ENCODE assay signal across 30 cellular contexts in the genomic region with DNA sequence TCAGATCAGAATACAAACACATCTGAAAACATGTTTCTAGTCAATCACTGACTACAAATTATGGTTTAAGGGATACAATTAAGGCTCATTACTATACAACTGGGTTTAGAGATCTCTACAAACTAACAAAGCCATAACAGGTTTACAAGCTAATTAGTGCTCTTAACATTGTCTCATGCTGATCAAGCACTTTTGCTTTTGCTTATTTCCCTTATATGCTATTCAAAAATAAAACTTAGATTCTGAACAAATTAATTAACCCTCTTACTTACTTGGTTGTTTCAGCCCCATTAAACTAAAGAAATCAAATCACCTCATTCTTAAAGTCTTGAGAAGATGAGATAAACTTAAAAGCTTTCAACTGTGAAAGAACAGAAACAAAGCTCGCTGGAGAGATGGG.
"Had no signal": no experiment of that assay in that cellular context is flagged by ENCODE, and none has a peak within 500 bp of the region (broad histone marks: within the 10 kb centered on the region; RNA-seq: fewer than 3 reads in every experiment).

No MANE protein-coding gene starts in this region.

- DNase-seq: activated B cell treated with CpG ODN at 0.5 μM for 24 hours; activated CD4-positive, alpha-beta memory T cell treated with anti-CD3 and anti-CD28 coated beads, Interleukin-2, amount 10 ng/mL, durations not matched to agents 7 days and 5 days; activated CD4-positive, alpha-beta T cell treated with anti-CD3 and anti-CD28 coated beads for 4 hours; activated CD4-positive, CD25-positive, alpha-beta regulatory T cell treated with anti-CD3 and anti-CD28 coated beads, Interleukin-2, amount 50 U/mL, for 72 hours; activated CD8-positive, alpha-beta memory T cell treated with anti-CD3 and anti-CD28 coated beads for 24 hours; activated CD8-positive, alpha-beta memory T cell treated with anti-CD3 and anti-CD28 coated beads, Interleukin-2, amount 10 ng/mL, durations not matched to agents 7 days and 5 days; activated CD8-positive, alpha-beta memory T cell treated with anti-CD3 and anti-CD28 coated beads, Interleukin-2, amount 50 U/mL, for 48 hours; activated effector memory CD4-positive, alpha-beta T cell treated with Interleukin-2 at 50 U/mL for 16 hours; activated naive CD4-positive, alpha-beta T cell treated with anti-CD3 and anti-CD28 coated beads, Interleukin-2, amount 10 ng/mL, durations not matched to agents 7 days and 5 days; activated naive CD8-positive, alpha-beta T cell treated with anti-CD3 and anti-CD28 coated beads, Interleukin-2, amount 50 U/mL, for 24 hours; activated T-cell treated with anti-CD3 and anti-CD28 coated beads, Interleukin-2, amount 50 U/mL, for 48 hours; anterior cingulate cortex; caudate nucleus; cerebellar nuclear complex; NCI-H1092 treated with DMSO at 0.1 percent for 48 hours; NCI-H1694 treated with DMSO at 0.1 percent for 48 hours; NCI-H2029; NCI-H2171 treated with DMSO at 0.1 percent for 48 hours; NCI-H2227 treated with DMSO at 0.1 percent for 48 hours; NCI-H446; NCI-H524; Right ventricle myocardium superior; SW 1271; T-helper 1 cell; T-helper 2 cell; T-helper 9 cell had no signal

- H3K27me3 Mint-ChIP-seq: activated B cell treated with CpG ODN at 0.5 μM for 24 hours; activated CD4-positive, alpha-beta memory T cell treated with anti-CD3 and anti-CD28 coated beads, Interleukin-2, amount 10 ng/mL, durations not matched to agents 7 days and 5 days; activated CD8-positive, alpha-beta memory T cell treated with anti-CD3 and anti-CD28 coated beads, Interleukin-2, amount 10 ng/mL, durations not matched to agents 7 days and 5 days; activated naive CD4-positive, alpha-beta T cell treated with anti-CD3 and anti-CD28 coated beads, Interleukin-2, amount 10 ng/mL, durations not matched to agents 7 days and 5 days; activated naive CD8-positive, alpha-beta T cell; activated naive CD8-positive, alpha-beta T cell treated with anti-CD3 and anti-CD28 coated beads, Interleukin-2, amount 50 U/mL, for 24 hours; brain had no signal

- H3K27ac Mint-ChIP-seq: activated B cell treated with CpG ODN at 0.5 μM for 24 hours; activated CD4-positive, alpha-beta memory T cell treated with anti-CD3 and anti-CD28 coated beads, Interleukin-2, amount 10 ng/mL, durations not matched to agents 7 days and 5 days; activated CD8-positive, alpha-beta memory T cell treated with anti-CD3 and anti-CD28 coated beads, Interleukin-2, amount 10 ng/mL, durations not matched to agents 7 days and 5 days; activated naive CD4-positive, alpha-beta T cell treated with anti-CD3 and anti-CD28 coated beads, Interleukin-2, amount 10 ng/mL, durations not matched to agents 7 days and 5 days; activated naive CD8-positive, alpha-beta T cell; activated naive CD8-positive, alpha-beta T cell treated with anti-CD3 and anti-CD28 coated beads, Interleukin-2, amount 50 U/mL, for 24 hours; brain had no signal

- H3K4me3 Mint-ChIP-seq: activated B cell treated with CpG ODN at 0.5 μM for 24 hours; activated CD4-positive, alpha-beta memory T cell treated with anti-CD3 and anti-CD28 coated beads, Interleukin-2, amount 10 ng/mL, durations not matched to agents 7 days and 5 days; activated CD8-positive, alpha-beta memory T cell treated with anti-CD3 and anti-CD28 coated beads, Interleukin-2, amount 10 ng/mL, durations not matched to agents 7 days and 5 days; activated naive CD4-positive, alpha-beta T cell treated with anti-CD3 and anti-CD28 coated beads, Interleukin-2, amount 10 ng/mL, durations not matched to agents 7 days and 5 days; activated naive CD8-positive, alpha-beta T cell; activated naive CD8-positive, alpha-beta T cell treated with anti-CD3 and anti-CD28 coated beads, Interleukin-2, amount 50 U/mL, for 24 hours; brain had no signal

- H3K36me3 Mint-ChIP-seq: activated CD8-positive, alpha-beta memory T cell treated with anti-CD3 and anti-CD28 coated beads, Interleukin-2, amount 10 ng/mL, durations not matched to agents 7 days and 5 days; activated naive CD4-positive, alpha-beta T cell treated with anti-CD3 and anti-CD28 coated beads, Interleukin-2, amount 10 ng/mL, durations not matched to agents 7 days and 5 days; activated naive CD8-positive, alpha-beta T cell; brain had no signal

- H3K9me3 Mint-ChIP-seq: activated CD4-positive, alpha-beta memory T cell treated with anti-CD3 and anti-CD28 coated beads, Interleukin-2, amount 10 ng/mL, durations not matched to agents 7 days and 5 days; activated naive CD4-positive, alpha-beta T cell treated with anti-CD3 and anti-CD28 coated beads, Interleukin-2, amount 10 ng/mL, durations not matched to agents 7 days and 5 days; brain had no signal

- H3K4me1 Mint-ChIP-seq: activated B cell treated with CpG ODN at 0.5 μM for 24 hours; activated CD4-positive, alpha-beta memory T cell treated with anti-CD3 and anti-CD28 coated beads, Interleukin-2, amount 10 ng/mL, durations not matched to agents 7 days and 5 days; activated CD8-positive, alpha-beta memory T cell treated with anti-CD3 and anti-CD28 coated beads, Interleukin-2, amount 10 ng/mL, durations not matched to agents 7 days and 5 days; activated naive CD4-positive, alpha-beta T cell treated with anti-CD3 and anti-CD28 coated beads, Interleukin-2, amount 10 ng/mL, durations not matched to agents 7 days and 5 days; activated naive CD8-positive, alpha-beta T cell treated with anti-CD3 and anti-CD28 coated beads, Interleukin-2, amount 50 U/mL, for 24 hours had no signal

- H3K27ac ChIP-seq: KMS-11, VCaP had no signal
